9 cellular contexts compared by ENCODE assay signal in genomic region chr9:19378647-19379046, GRCh38. TPM values are rescaled to one million over a fixed set of nuclear protein-coding genes. Genes with fewer than 3 reads are reported as not detected.
DNase-seq lines count a peak whose midpoint lies in the region; ATAC-seq and TF ChIP-seq lines count a peak whose summit lies in the region.
"Had no signal": no experiment of that assay in that cellular context is flagged by ENCODE, and none has a peak within 500 bp of the region (broad histone marks: within the 10 kb centered on the region; RNA-seq: fewer than 3 reads in every experiment).

No MANE protein-coding gene starts in this region.

- H3K9ac ChIP-seq in GM23248 = peak overlapping the region; percentile 97
- H3K9ac ChIP-seq in SK-N-MC (ENCODE audit: insufficient read length) = peak overlapping the region; percentile 99

- peak overlapping the region; percentile 94 for H3K4me2 ChIP-seq in GM23248 (ENCODE audit: unreplicated experiment)

- TF ChIP-seq CTCF in esophagus squamous epithelium (IDR thresholded peaks at IDR 0.05) = no peak
- no peak for TF ChIP-seq CTCF in gastrocnemius medialis (IDR thresholded peaks at IDR 0.05 in 4 of 5, conservative IDR thresholded peaks at IDR 0.05 in 1 of 5)

- H3F3A ChIP-seq in GM23248 (ENCODE audit: insufficient read depth) = peaks cover 75% of the 10 kb centered on the region

- no peak for DNase-seq in GM23248
- no peak for DNase-seq in SK-N-MC (ENCODE audit: low read depth, low spot score)
- DNase-seq in esophagus squamous epithelium (lab: John Stamatoyannopoulos, UW) = no peak
- no peak for DNase-seq in gastrocnemius medialis
- DNase-seq in NCI-H345 (lab: John Stamatoyannopoulos, UW) = no peak
- DNase-seq in globus pallidus (ENCODE audit: low spot score) = no peak
- DNase-seq in stimulated activated CD4-positive, alpha-beta T cell treated with anti-CD3 and anti-CD28 coated beads, Interleukin-2, amount 100 ng/mL, for 48 hours = no peak
- DNase-seq: stimulated activated CD4-positive, alpha-beta T cell treated with anti-CD3 and anti-CD28 coated beads, Interleukin-1b, Interleukin-23, amount 100 ng/mL, for 48 hours had no signal

- TF ChIP-seq POLR2A in esophagus squamous epithelium (IDR thresholded peaks at IDR 0.05) = no peak
- TF ChIP-seq POLR2A in gastrocnemius medialis (IDR thresholded peaks at IDR 0.05) = no peak

- peaks cover 46% of the 10 kb centered on the region for H3K4me1 ChIP-seq in GM23248 (ENCODE audit: insufficient read depth)
- H3K4me1 ChIP-seq in esophagus squamous epithelium = peaks cover 5 to 32% (median 12%) of the 10 kb centered on the region in 3 donors
- H3K4me1 ChIP-seq in gastrocnemius medialis = peaks cover 21 to 27% of the 10 kb centered on the region in 2 donors

- H4K20me1 ChIP-seq in GM23248 (ENCODE audit: insufficient read depth) = no peaks in the 10 kb centered on the region; the same call in 1 of the 2 replicates

- H3K9me2 ChIP-seq in GM23248 (ENCODE audit: insufficient read depth) = no peaks in the 10 kb centered on the region

- H3K9me3 ChIP-seq in GM23248 (ENCODE audit: low read depth) = no peaks in the 10 kb centered on the region
- no peaks in the 10 kb centered on the region for H3K9me3 ChIP-seq in SK-N-MC (ENCODE audit: low read depth, low read length)
- no peaks in the 10 kb centered on the region for H3K9me3 ChIP-seq in esophagus squamous epithelium
- H3K9me3 ChIP-seq in gastrocnemius medialis = no peaks in the 10 kb centered on the region

- in situ Hi-C loops in GM23248 (cut with MboI) (no loop called here), gastrocnemius medialis (cut with MboI; ENCODE audit: low sequenced_read_pairs in 4 of 4) (no loop called here)

- H3K36me3 ChIP-seq in GM23248 (ENCODE audit: low read depth) (peaks cover 56% of the 10 kb centered on the region), SK-N-MC (ENCODE audit: insufficient read depth, low read length) (peaks cover 60% of the 10 kb centered on the region), esophagus squamous epithelium (peaks cover 4 to 52% (median 14%) of the 10 kb centered on the region in 3 donors), gastrocnemius medialis (peaks cover 0 to 46% of the 10 kb centered on the region in 2 donors)

- H2AFZ ChIP-seq in GM23248 = no peak overlapping the region

- ATAC-seq in gastrocnemius medialis (no peak), HG03159 (IDR thresholded peaks at IDR 0.05; ENCODE audit: unreplicated experiment) (no peak)

- H3K27me3 ChIP-seq in GM23248 (replicated peaks; ENCODE audit: insufficient read depth) = no peaks in the 10 kb centered on the region
- H3K27me3 ChIP-seq in esophagus squamous epithelium = no peaks in the 10 kb centered on the region
- no peaks in the 10 kb centered on the region for H3K27me3 ChIP-seq in gastrocnemius medialis

- H3K79me2 ChIP-seq in GM23248 (ENCODE audit: insufficient read depth) = peaks cover 32% of the 10 kb centered on the region

- H3K27ac ChIP-seq in GM23248 (peak overlapping the region; percentile 90), SK-N-MC (peak overlapping the region; percentile 88), esophagus squamous epithelium (peak overlapping the region in 3 of 4 donors; percentile 91 to 96 (median 93)), gastrocnemius medialis (peak overlapping the region; percentile 89 to 97 (median 95))

- 42 to 44% methylated on average over 7 of the region's 7 CpGs for WGBS in GM23248 (ENCODE audit: low coverage in 1 of 2, low lambda C conversion rate in 2 of 2, missing lambda C conversion rate in 2 of 2), 2 experiments
- WGBS in esophagus squamous epithelium, 2 donors = 11 to 22% methylated on average over 7 of the region's 7 CpGs

- H3K4me3 ChIP-seq in GM23248 (peak overlapping the region; percentile 95), SK-N-MC (peak overlapping the region; percentile 83), esophagus squamous epithelium (peak overlapping the region; percentile 63 to 87 (median 76)), gastrocnemius medialis (peak overlapping the region in 3 of 4 donors; percentile 79 to 93 (median 90))

- intact Hi-C loops in esophagus squamous epithelium (cut with DNase I) (no loop called here), gastrocnemius medialis (cut with DNase I; ENCODE audit: low total_unique reads) (no loop called here)

RNA-seq across cellular contexts. Expression of gene RPS6, which starts 1.4 kb away (rescaled TPM):
- 857 and 958 TPM in 2 replicates for total RNA-seq in GM23248 (2014; rRNA removed; shearing (Covaris generic))
- 986 and 991 TPM in 2 replicates for polyA plus RNA-seq in GM23248 (2016; fragmentation: Nextera tagmentation; extraction: Ambion mirVana)
- total RNA-seq in esophagus squamous epithelium (1,000 to 10,000 TPM; 1,403 to 2,071 (median 1,594) TPM), gastrocnemius medialis (100 to 1,000 TPM; 501 to 832 (median 770) TPM)

RNA-seq across cellular contexts. Expression of gene ACER2, which starts 30.2 kb away (rescaled TPM):
- total RNA-seq in GM23248 (2014; rRNA removed; shearing (Covaris generic)) = 0.76 and 3.7 TPM in 2 replicates
- 0.30 and 0.48 TPM in 2 replicates for polyA plus RNA-seq in GM23248 (2016; fragmentation: Nextera tagmentation; extraction: Ambion mirVana)
- total RNA-seq in esophagus squamous epithelium = 1 to 10 TPM; 3.6 to 5.0 (median 3.8) TPM
- 1 to 10 TPM; 1.7 to 4.8 (median 2.4) TPM for total RNA-seq in gastrocnemius medialis
